In the genomic region with DNA sequence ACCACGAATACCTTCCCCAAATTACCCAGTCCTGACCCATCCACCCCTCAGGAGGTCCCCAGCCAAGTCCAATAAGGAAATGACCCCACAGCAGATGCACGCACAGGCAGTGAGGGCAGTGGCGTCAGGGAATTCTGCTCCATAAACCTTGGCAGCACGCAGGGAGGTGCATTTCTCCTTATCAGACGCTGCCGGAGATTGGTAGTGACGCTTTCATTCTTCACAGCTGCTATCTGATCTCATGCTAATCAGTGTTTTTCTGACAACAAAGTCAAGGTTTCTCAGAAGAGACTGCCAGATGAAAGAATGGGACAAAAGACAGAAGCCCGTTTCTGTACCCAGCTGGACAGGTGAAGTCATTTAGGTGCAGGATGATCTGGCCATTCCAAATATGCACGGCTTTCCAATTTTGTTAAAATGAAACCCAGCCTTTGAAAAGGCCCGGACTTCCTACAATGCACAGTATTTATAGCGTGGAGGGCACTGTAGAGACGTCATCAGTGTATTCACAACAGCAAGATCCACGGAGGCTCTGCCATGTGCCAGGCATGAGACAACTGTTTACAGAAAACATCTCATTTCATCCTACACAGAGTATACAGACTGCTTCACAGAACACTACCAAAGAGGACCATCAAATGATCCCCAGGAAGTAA, we compare ENCODE assay signal across 11 cellular contexts. TPM values are rescaled to one million over a fixed set of nuclear protein-coding genes. Genes with fewer than 3 reads are reported as not detected.
DNase-seq lines count a peak whose midpoint lies in the region; ATAC-seq, FAIRE-seq and TF ChIP-seq lines count a peak whose summit lies in the region.
"Had no signal": no experiment of that assay in that cellular context is flagged by ENCODE, and none has a peak within 500 bp of the region (broad histone marks: within the 10 kb centered on the region; RNA-seq: fewer than 3 reads in every experiment).

No MANE protein-coding gene starts in this region.

- no peaks in the 10 kb centered on the region for H3K36me3 ChIP-seq in H1 (ENCODE audit: control insufficient read depth in 2 of 4, insufficient read depth in 4 of 4, low read length in 3 of 4)
- peaks cover 0 to 4% (median 0%) of the 10 kb centered on the region in 4 donors for H3K36me3 ChIP-seq in stomach

- H3K27ac ChIP-seq in VCaP (peak overlapping the region; percentile 64), H1 (ENCODE audit: low read depth, low read length) (no peak overlapping the region), stomach (peak overlapping the region; percentile 40 to 92 (median 52))

- no peak overlapping the region for H2BK12ac ChIP-seq in H1 (ENCODE audit: low read depth, low read length)

- CTCF ChIA-PET in H1 (lab: Charles Lee; ENCODE audit: partially characterized antibody): interaction anchor here (1.6 to 1.9 kb wide), 2 partner anchors 135 to 238 kb away, joined by 4 to 5 read pairs; no protein-coding TSS in a partner anchor
- CTCF ChIA-PET in HEK293T (lab: Yijun Ruan, JAX): no interaction called here

- H3K23me2 ChIP-seq in H1 (ENCODE audit: low read depth, low read length): no peaks in the 10 kb centered on the region

- H3K9me3 ChIP-seq in H1 (ENCODE audit: insufficient read depth in 2 of 2, low read depth in 1 of 2, low read length in 1 of 2) (no peaks in the 10 kb centered on the region), stomach (no peaks in the 10 kb centered on the region)

- peaks cover 8 to 16% of the 10 kb centered on the region in 2 experiments for H3K79me2 ChIP-seq in H1 (ENCODE audit: control insufficient read depth in 1 of 2, insufficient read depth in 2 of 2, low read length in 2 of 2)

- H3K4me2 ChIP-seq in H1 (ENCODE audit: insufficient read depth in 1 of 2, low read depth in 2 of 2, low read length in 2 of 2): no peak overlapping the region

- H4K20me1 ChIP-seq in H1 (replicated peaks in 1 of 2; ENCODE audit: control insufficient read depth in 1 of 2, insufficient read depth in 2 of 2, low read length in 2 of 2): peaks cover 6 to 22% of the 10 kb centered on the region in 2 experiments

- no peaks in the 10 kb centered on the region; a peak in 3 of 7 replicates for H3K4me1 ChIP-seq in H1 (replicated peaks in 1 of 4; ENCODE audit: control insufficient read depth in 3 of 4, insufficient read depth in 4 of 4, low read length in 3 of 4)
- H3K4me1 ChIP-seq in stomach: peaks cover 19 to 67% (median 46%) of the 10 kb centered on the region in 4 donors

- no peak for FAIRE-seq in H1 (lab: Jason Lieb, UNC)

- H2BK5ac ChIP-seq in H1 (ENCODE audit: low read depth, low read length): peak overlapping the region; percentile 4; the same call in 1 of the 2 replicates

- no peak overlapping the region for H2BK15ac ChIP-seq in H1 (ENCODE audit: low read length)

- no peak overlapping the region for H2BK20ac ChIP-seq in H1 (ENCODE audit: low read length)

- no peak overlapping the region for H3K4me3 ChIP-seq in H1 (ENCODE audit: extremely low read depth in 1 of 4, insufficient read depth in 2 of 4, low read depth in 3 of 4, low read length in 4 of 4)
- H3K4me3 ChIP-seq in stomach: peak overlapping the region in 2 of 4 donors; percentile 3 to 7

- TF ChIP-seq EP300 in H1 (IDR thresholded peaks at IDR 0.05; ENCODE audit: borderline replicate concordance in 1 of 2, low read depth in 2 of 2, low read length in 2 of 2) (no peak), stomach (IDR thresholded peaks at IDR 0.05) (no peak)

- no peak overlapping the region for H3K23ac ChIP-seq in H1 (ENCODE audit: insufficient read length)

- POLR2A ChIA-PET in H1 (lab: Charles Lee; ENCODE audit: partially characterized antibody) (no interaction called here), HEK293T (lab: Yijun Ruan, JAX) (no interaction called here)

- no peak overlapping the region for H4K91ac ChIP-seq in H1 (replicated peaks; ENCODE audit: insufficient read length, low read length)

- intact Hi-C loops in stomach (cut with DNase I; ENCODE audit: low total_unique reads): no loop called here

- H2AFZ ChIP-seq in H1 (ENCODE audit: low read length): no peak overlapping the region

- H3K27me3 ChIP-seq in H1 (replicated peaks in 1 of 4; ENCODE audit: control insufficient read depth in 3 of 4, extremely low read depth in 1 of 4, insufficient read depth in 3 of 4, low read length in 3 of 4): no peaks in the 10 kb centered on the region
- H3K27me3 ChIP-seq in stomach: no peaks in the 10 kb centered on the region

- H3K14ac ChIP-seq in H1 (ENCODE audit: insufficient read length): no peak overlapping the region

- DNase-seq in H1 (ENCODE audit: low read depth in 1 of 2, low spot score in 2 of 2): peak in 1 of 2 experiments; percentile 36
- peak; percentile 67 for DNase-seq in medulla oblongata (ENCODE audit: extremely low spot score)
- peak; percentile 64 for DNase-seq in stomach
- no peak for DNase-seq in HEK293T (ENCODE audit: extremely low spot score)
- DNase-seq: activated naive CD4-positive, alpha-beta T cell; CD4-positive, CD25-positive, alpha-beta regulatory T cell; natural killer cell; T1000 had no signal

- no peak for TF ChIP-seq CTCF in VCaP (conservative IDR thresholded peaks at IDR 0.05)
- TF ChIP-seq CTCF in H1 (IDR thresholded peaks at IDR 0.05; ENCODE audit: control extremely low read depth in 1 of 3, insufficient read depth in 1 of 3, low read depth in 1 of 3, low read length in 3 of 3): no peak
- TF ChIP-seq CTCF in stomach (IDR thresholded peaks at IDR 0.05): no peak

- no peak overlapping the region for H3K9ac ChIP-seq in H1 (replicated peaks in 1 of 4; ENCODE audit: extremely low read depth in 1 of 4, low read depth in 3 of 4, low read length in 3 of 4)

- WGBS in H1 (ENCODE audit: extremely low coverage in 1 of 2, insufficient coverage in 1 of 2, insufficient read length in 1 of 2, insufficient replicate concordance in 2 of 2, low coverage in 1 of 2, low lambda C conversion rate in 2 of 2, missing lambda C conversion rate in 1 of 2), 2 experiments: 82% methylated on average over 13 of the region's 13 CpGs; no CpG with 5 or more reads in 1 of the 2 experiments
- WGBS in stomach, 5 donors: 15 to 38% (median 27%) methylated on average over 13 of the region's 13 CpGs

- TF ChIP-seq POLR2A in H1 (IDR thresholded peaks at IDR 0.05; ENCODE audit: control extremely low read depth in 1 of 2, low read depth in 2 of 2, low read length in 2 of 2) (no peak), stomach (IDR thresholded peaks at IDR 0.05) (no peak)

- no peak overlapping the region for H2AK5ac ChIP-seq in H1 (ENCODE audit: low read depth, low read length)

- H3K4ac ChIP-seq in H1 (replicated peaks; ENCODE audit: insufficient read length, low read depth, low read length): no peak overlapping the region

- H2BK120ac ChIP-seq in H1 (replicated peaks; ENCODE audit: low read depth, low read length): no peak overlapping the region

- H4K8ac ChIP-seq in H1 (ENCODE audit: extremely low read depth, insufficient read depth, low read length): no peak overlapping the region

- no peak for ATAC-seq in GM18498 (IDR thresholded peaks at IDR 0.05; ENCODE audit: unreplicated experiment)
- no peak for ATAC-seq in HG03108 (IDR thresholded peaks at IDR 0.05; ENCODE audit: unreplicated experiment)
- ATAC-seq: natural killer cell had no signal

- H3K79me1 ChIP-seq in H1 (ENCODE audit: low read depth, low read length): peaks cover 17% of the 10 kb centered on the region

- H3K56ac ChIP-seq in H1 (replicated peaks; ENCODE audit: insufficient read length, low read depth, low read length): no peak overlapping the region

- no peak for TF ChIP-seq RAD21 in H1 (IDR thresholded peaks at IDR 0.05 in 1 of 2, conservative IDR thresholded peaks at IDR 0.05 in 1 of 2; ENCODE audit: low read depth in 2 of 2, low read length in 2 of 2)

- H4K5ac ChIP-seq in H1 (ENCODE audit: insufficient read length, low read depth, low read length): no peak overlapping the region

- H3K18ac ChIP-seq in H1 (ENCODE audit: extremely low read depth, low read length): no peak overlapping the region

TF ChIP-seq in H1, 55 proteins besides CTCF, POLR2A, EP300 and RAD21:
- TF ChIP-seq TBP (IDR thresholded peaks at IDR 0.05; ENCODE audit: low read depth, low read length) (no peak), RBBP5 (IDR thresholded peaks at IDR 0.05; ENCODE audit: borderline replicate concordance, low read depth, low read length) (no peak), JUN (IDR thresholded peaks at IDR 0.05; ENCODE audit: low read depth, low read length) (no peak), CBX5 (IDR thresholded peaks at IDR 0.05; ENCODE audit: low read depth, low read length) (no peak), RFX5 (IDR thresholded peaks at IDR 0.05; ENCODE audit: borderline replicate concordance, low read depth, low read length) (no peak), CBX8 (IDR thresholded peaks at IDR 0.05; ENCODE audit: borderline replicate concordance, low read depth, low read length) (no peak)

TF ChIP-seq in HEK293T, 16 proteins besides CTCF, POLR2A, EP300 and RAD21 (continues in another document):
- TF ChIP-seq HDGF (IDR thresholded peaks at IDR 0.05; ENCODE audit: borderline replicate concordance) (no peak), ELF4 (IDR thresholded peaks at IDR 0.05) (no peak), NFRKB (IDR thresholded peaks at IDR 0.05) (no peak), SP1 (IDR thresholded peaks at IDR 0.05) (no peak), FOXK2 (IDR thresholded peaks at IDR 0.05) (no peak), LEF1 (IDR thresholded peaks at IDR 0.05; ENCODE audit: borderline replicate concordance) (no peak), TARDBP (IDR thresholded peaks at IDR 0.05) (no peak), BHLHE40 (IDR thresholded peaks at IDR 0.05; ENCODE audit: borderline replicate concordance) (no peak), CTBP1 (IDR thresholded peaks at IDR 0.05; ENCODE audit: borderline replicate concordance) (no peak), FOXA1 (IDR thresholded peaks at IDR 0.05) (no peak)

RNA-seq across cellular contexts. Expression of a gene that starts 35.3 kb away (rescaled TPM):
- total RNA-seq in H1 (2021; fragmentation: NEBNext Ultra II Directional; extraction: Animal tissue kit (Norgen Biotek cat#: 25700)): 8.8 and 9.3 TPM in 2 replicates
- 3.8 and 6.1 TPM in 2 replicates for polyA plus RNA-seq in H1 (2011; rRNA removed)
- 3.8 TPM for polyA plus RNA-seq in H1 (2011; cell fraction: cytosol; rRNA removed)
- 13.3 TPM for polyA plus RNA-seq in H1 (2011; cell fraction: nucleus; rRNA removed)
- polyA plus RNA-seq in H1 (2012, experiment 1 of 2): 5.4 to 6.5 TPM (median 6.2 TPM) in 4 replicates
- 1.4 TPM for polyA plus RNA-seq in H1 (2012, experiment 2 of 2)
- 3.3 TPM for polyA plus RNA-seq in H1 (2013, experiment 1 of 2)
- 3.0 TPM for polyA plus RNA-seq in H1 (2013, experiment 2 of 2)
- polyA minus RNA-seq in H1 (2011; rRNA and poly(A)+ RNA removed): 8.7 and 9.7 TPM in 2 replicates
- polyA minus RNA-seq in H1 (2011; cell fraction: cytosol; rRNA and poly(A)+ RNA removed): 6.4 TPM
- polyA minus RNA-seq in H1 (2011; cell fraction: nucleus; rRNA and poly(A)+ RNA removed): 11.3 TPM
- total RNA-seq in stomach: 10 to 100 TPM; 19.3 to 40.1 (median 29.5) TPM
- 1 to 10 TPM; 2.4 to 4.0 (median 2.9) TPM for polyA plus RNA-seq in stomach
